Comparison of ENCODE assay signal across 14 cellular contexts in genomic region chr19:38452430-38453366, GRCh38. TPM values are rescaled to one million over a fixed set of nuclear protein-coding genes. Genes with fewer than 3 reads are reported as not detected.
A peak's percentile ranks its signal among the peaks of the same experiment; 100 is the strongest.
DNase-seq lines count a peak whose midpoint lies in the region; ATAC-seq and TF ChIP-seq lines count a peak whose summit lies in the region.
"Had no signal": no experiment of that assay in that cellular context is flagged by ENCODE, and none has a peak within 500 bp of the region (broad histone marks: within the 10 kb centered on the region; RNA-seq: fewer than 3 reads in every experiment).

No MANE protein-coding gene starts in this region.

- H3K9ac ChIP-seq in mammary epithelial cell (ENCODE audit: insufficient read depth, low read length): no peak overlapping the region

- DNase-seq in MCF 10A (ENCODE audit: unreplicated experiment): peak; percentile 14
- DNase-seq in mammary epithelial cell: no peak
- DNase-seq in NCI-H460 (ENCODE audit: extremely low read depth, low read depth): peak; percentile 3
- peak; percentile 47 for DNase-seq in germinal center (ENCODE audit: low spot score)
- no peak for DNase-seq in stimulated activated naive B cell treated with anti-CD40 and anti-IgM and Interleukin-4, amounts not matched to agents 10 μg/mL and 1 μg/mL and 100 μg/mL, for 72 hours
- no peak for DNase-seq in NCI-H774 (lab: John Stamatoyannopoulos, UW)
- no peak for DNase-seq in progenitor cell of endocrine pancreas (ENCODE audit: low spot score, unreplicated experiment)
- DNase-seq: COR-L47, GOT3, NCI-H1105, PC-9 had no signal

- no peaks in the 10 kb centered on the region for H3K79me2 ChIP-seq in mammary epithelial cell (ENCODE audit: insufficient read depth, low read length)

- intact Hi-C loops in MCF 10A (cut with micrococcal nuclease) (no loop called here), mammary epithelial cell (cut with micrococcal nuclease) (no loop called here)

- H3K4me3 ChIP-seq in mammary epithelial cell (replicated peaks in 1 of 3; ENCODE audit: insufficient read depth in 1 of 3, low read depth in 2 of 3, low read length in 3 of 3): no peak overlapping the region
- H3K4me3 ChIP-seq: pancreas, PC-9 had no signal

- H3K27ac ChIP-seq in mammary epithelial cell (ENCODE audit: insufficient read depth, low read depth, low read length): no peak overlapping the region
- H3K27ac ChIP-seq: pancreas, PC-9 had no signal

- 69% methylated on average over 17 of the region's 45 CpGs for WGBS in mammary epithelial cell (ENCODE audit: low coverage, missing lambda C conversion rate)

- no peak overlapping the region for H2AFZ ChIP-seq in mammary epithelial cell (ENCODE audit: low read depth, low read length)
- H2AFZ ChIP-seq: PC-9 had no signal

- POLR2A ChIA-PET in MCF 10A (lab: Yijun Ruan, JAX): no interaction called here

- BruUV-seq in MCF 10A (replicated peaks; lab: Mats Ljungman, UMichigan) (no TSS peak), mammary epithelial cell (replicated peaks; lab: Mats Ljungman, UMichigan) (no TSS peak)

- no peaks in the 10 kb centered on the region for H3K27me3 ChIP-seq in mammary epithelial cell (ENCODE audit: insufficient read depth, low read length)
- H3K27me3 ChIP-seq: pancreas had no signal

- in situ Hi-C loops in mammary epithelial cell (cut with MboI; ENCODE audit: low sequenced_read_pairs in 2 of 2): no loop called here

- dilution Hi-C loops in mammary epithelial cell (cut with HindIII; ENCODE audit: low sequenced_read_pairs): loop anchor here (5.0 kb wide), 2 partner anchors 40 to 95 kb away; no protein-coding TSS in a partner anchor

- H3K27ac Mint-ChIP-seq in MCF 10A (ENCODE audit: low read depth, unreplicated experiment): no peak overlapping the region
- no peak overlapping the region for H3K27ac Mint-ChIP-seq in stimulated activated naive B cell treated with anti-CD40 and anti-IgM and Interleukin-4, amounts not matched to agents 10 μg/mL and 1 μg/mL and 100 μg/mL, for 72 hours
- no peak overlapping the region for H3K27ac Mint-ChIP-seq in progenitor cell of endocrine pancreas
- H3K27ac Mint-ChIP-seq: brain had no signal

- no peak overlapping the region for H3K4me2 ChIP-seq in mammary epithelial cell (ENCODE audit: insufficient read depth, low read depth, low read length)
- H3K4me2 ChIP-seq: PC-9 had no signal

- H3K9me3 Mint-ChIP-seq in MCF 10A (ENCODE audit: unreplicated experiment) (peaks cover 6% of the 10 kb centered on the region), progenitor cell of endocrine pancreas (ENCODE audit: low read depth) (no peaks in the 10 kb centered on the region)
- H3K9me3 Mint-ChIP-seq in stimulated activated naive B cell treated with anti-CD40 and anti-IgM and Interleukin-4, amounts not matched to agents 10 μg/mL and 1 μg/mL and 100 μg/mL, for 72 hours: peaks cover 0 to 5% of the 10 kb centered on the region in 2 donors

- H3K9me3 ChIP-seq in mammary epithelial cell (replicated peaks; ENCODE audit: insufficient read depth, low read length): no peaks in the 10 kb centered on the region
- H3K9me3 ChIP-seq: pancreas had no signal

- TF ChIP-seq CTCF in MCF 10A (IDR thresholded peaks at IDR 0.05; ENCODE audit: unreplicated experiment) (no peak), mammary epithelial cell (conservative IDR thresholded peaks at IDR 0.05 in 1 of 2, IDR thresholded peaks at IDR 0.05 in 1 of 2; ENCODE audit: extremely low read depth in 1 of 2, insufficient read depth in 1 of 2, low read depth in 1 of 2, low read length in 2 of 2) (no peak), progenitor cell of endocrine pancreas (IDR thresholded peaks at IDR 0.05; ENCODE audit: unreplicated experiment) (no peak)

- peaks cover 32% of the 10 kb centered on the region for H3K27me3 Mint-ChIP-seq in MCF 10A (ENCODE audit: insufficient read depth, unreplicated experiment)
- H3K27me3 Mint-ChIP-seq in stimulated activated naive B cell treated with anti-CD40 and anti-IgM and Interleukin-4, amounts not matched to agents 10 μg/mL and 1 μg/mL and 100 μg/mL, for 72 hours: peaks cover 8 to 10% of the 10 kb centered on the region in 2 donors
- H3K27me3 Mint-ChIP-seq in progenitor cell of endocrine pancreas: peaks cover 20% of the 10 kb centered on the region

- no peaks in the 10 kb centered on the region for H3K4me1 Mint-ChIP-seq in MCF 10A (ENCODE audit: insufficient read depth, unreplicated experiment)
- H3K4me1 Mint-ChIP-seq in stimulated activated naive B cell treated with anti-CD40 and anti-IgM and Interleukin-4, amounts not matched to agents 10 μg/mL and 1 μg/mL and 100 μg/mL, for 72 hours: peaks cover 0 to 2% of the 10 kb centered on the region in 2 donors
- H3K4me1 Mint-ChIP-seq in progenitor cell of endocrine pancreas (ENCODE audit: low read depth): no peaks in the 10 kb centered on the region
- H3K4me1 Mint-ChIP-seq: brain had no signal

- H3K36me3 Mint-ChIP-seq in MCF 10A (ENCODE audit: insufficient read depth, unreplicated experiment) (no peaks in the 10 kb centered on the region), progenitor cell of endocrine pancreas (ENCODE audit: insufficient read depth) (no peaks in the 10 kb centered on the region)
- no peaks in the 10 kb centered on the region for H3K36me3 Mint-ChIP-seq in stimulated activated naive B cell treated with anti-CD40 and anti-IgM and Interleukin-4, amounts not matched to agents 10 μg/mL and 1 μg/mL and 100 μg/mL, for 72 hours

- no peaks in the 10 kb centered on the region for H3K36me3 ChIP-seq in mammary epithelial cell (ENCODE audit: insufficient read depth, low read length)
- H3K36me3 ChIP-seq: pancreas had no signal

- H3K4me3 Mint-ChIP-seq in MCF 10A (ENCODE audit: unreplicated experiment) (no peak overlapping the region), progenitor cell of endocrine pancreas (ENCODE audit: low read depth) (no peak overlapping the region)
- no peak overlapping the region for H3K4me3 Mint-ChIP-seq in stimulated activated naive B cell treated with anti-CD40 and anti-IgM and Interleukin-4, amounts not matched to agents 10 μg/mL and 1 μg/mL and 100 μg/mL, for 72 hours
- H3K4me3 Mint-ChIP-seq: brain had no signal

- CTCF ChIA-PET in MCF 10A (lab: Yijun Ruan, JAX) (no interaction called here), mammary epithelial cell (lab: Charles Lee; ENCODE audit: low non-redundant PET) (no interaction called here)

- H3K4me1 ChIP-seq in mammary epithelial cell (ENCODE audit: insufficient read depth, low read length): no peaks in the 10 kb centered on the region
- H3K4me1 ChIP-seq: pancreas had no signal

- H4K20me1 ChIP-seq in mammary epithelial cell (ENCODE audit: insufficient read depth, low read length): no peaks in the 10 kb centered on the region

- peak; percentile 25 for ATAC-seq in stimulated activated naive B cell treated with anti-CD40 and anti-IgM and Interleukin-4, amounts not matched to agents 10 μg/mL and 1 μg/mL and 100 μg/mL, for 72 hours (replicated peaks)
- no peak for ATAC-seq in HG03095 (IDR thresholded peaks at IDR 0.05; ENCODE audit: unreplicated experiment)
- ATAC-seq: pancreas had no signal

RNA-seq across cellular contexts. Expression of gene RYR1, which starts 19.2 kb away (rescaled TPM):
- total RNA-seq in MCF 10A (2022): 0.28 and 0.32 TPM in 2 replicates
- total RNA-seq in mammary epithelial cell: 1 to 10 TPM in 1 of 2 donors, under 1 TPM in 1; 0.07 to 1.0 TPM
- 0.06 TPM for polyA plus RNA-seq in mammary epithelial cell
- not detected for polyA minus RNA-seq in mammary epithelial cell
- 0.12 and 1.1 TPM in 2 replicates for total RNA-seq in NCI-H460 (2014; rRNA removed; shearing (Covaris generic))
- 0.04 and 0.07 TPM in 2 replicates for polyA plus RNA-seq in NCI-H460 (2014; cell fraction: nucleus; rRNA removed)
- total RNA-seq in progenitor cell of endocrine pancreas: 0.65 and 1.4 TPM in 2 replicates

RNA-seq across cellular contexts. Expression of gene RASGRP4, which starts 26.7 kb away (rescaled TPM):
- total RNA-seq in MCF 10A (2022): not detected in 2 replicates
- not detected for total RNA-seq in mammary epithelial cell
- not detected for polyA plus RNA-seq in mammary epithelial cell
- not detected for polyA minus RNA-seq in mammary epithelial cell
- total RNA-seq in NCI-H460 (2014; rRNA removed; shearing (Covaris generic)): not detected in 2 replicates
- not detected in 2 replicates for polyA plus RNA-seq in NCI-H460 (2014; cell fraction: nucleus; rRNA removed)
- total RNA-seq in progenitor cell of endocrine pancreas: not detected in 2 replicates
- total RNA-seq: PC-9 had no signal

RNA-seq across cellular contexts. Expression of gene FAM98C, which starts 49.8 kb away (rescaled TPM):
- total RNA-seq in MCF 10A (2022) (18.8 and 19.9 TPM in 2 replicates), mammary epithelial cell (10 to 100 TPM; 10.5 to 14.9 TPM), progenitor cell of endocrine pancreas (14.7 and 19.6 TPM in 2 replicates)
- polyA plus RNA-seq in mammary epithelial cell: 9.2 TPM
- 19.3 TPM for polyA minus RNA-seq in mammary epithelial cell
- 12.1 and 12.5 TPM in 2 replicates for total RNA-seq in NCI-H460 (2014; rRNA removed; shearing (Covaris generic))
- polyA plus RNA-seq in NCI-H460 (2014; cell fraction: nucleus; rRNA removed): 31.7 and 40.3 TPM in 2 replicates

Comparison
In these comparisons a context has a peak if more than half of its experiments do, and no peak if none do; other contexts are left out.
1. DNase-seq: peak in MCF 10A (single experiment), NCI-H460 (single experiment) and germinal center (single experiment); none in mammary epithelial cell (single experiment), stimulated activated naive B cell treated with anti-CD40 and anti-IgM and Interleukin-4, amounts not matched to agents 10 μg/mL and 1 μg/mL and 100 μg/mL, for 72 hours (single experiment), NCI-H774 (single experiment) and progenitor cell of endocrine pancreas (single experiment).